ENCODE assay signal across 11 cellular contexts in genomic region chr6:36997811-36998722, GRCh38. TPM values are rescaled to one million over a fixed set of nuclear protein-coding genes. Genes with fewer than 3 reads are reported as not detected.
DNase-seq lines count a peak whose midpoint lies in the region; ATAC-seq and TF ChIP-seq lines count a peak whose summit lies in the region.
"Had no signal": no experiment of that assay in that cellular context is flagged by ENCODE, and none has a peak within 500 bp of the region (broad histone marks: within the 10 kb centered on the region; RNA-seq: fewer than 3 reads in every experiment).

No MANE protein-coding gene starts in this region.

- 28% methylated on average over 17 of the region's 18 CpGs for WGBS in mammary epithelial cell (ENCODE audit: low coverage, missing lambda C conversion rate)

- H3K27me3 ChIP-seq in mammary epithelial cell (ENCODE audit: insufficient read depth, low read length), result no peaks in the 10 kb centered on the region
- no peaks in the 10 kb centered on the region for H3K27me3 ChIP-seq in vagina

- no peak overlapping the region for H3K27ac ChIP-seq in mammary epithelial cell (ENCODE audit: insufficient read depth, low read depth, low read length)
- peak overlapping the region; percentile 14 for H3K27ac ChIP-seq in vagina

- CTCF ChIA-PET in MCF 10A (lab: Yijun Ruan, JAX), result no interaction called here
- CTCF ChIA-PET in mammary epithelial cell (lab: Charles Lee; ENCODE audit: low non-redundant PET), result no interaction called here

- TF ChIP-seq POLR2A in vagina (IDR thresholded peaks at IDR 0.05), result no peak

- H3K4me3 Mint-ChIP-seq in MCF 10A (ENCODE audit: unreplicated experiment), result no peak overlapping the region
- H3K4me3 Mint-ChIP-seq: activated naive CD8-positive, alpha-beta T cell treated with anti-CD3 and anti-CD28 coated beads, Interleukin-2, amount 50 U/mL, for 24 hours had no signal

- POLR2A ChIA-PET in MCF 10A (lab: Yijun Ruan, JAX), result interaction anchor here (0.7 to 1.1 kb wide), 2 partner anchors 84 to 239 kb away, joined by 3 read pairs; no protein-coding TSS in a partner anchor

- no peaks in the 10 kb centered on the region for H3K36me3 ChIP-seq in mammary epithelial cell (ENCODE audit: insufficient read depth, low read length)
- no peaks in the 10 kb centered on the region for H3K36me3 ChIP-seq in vagina

- DNase-seq in MCF 10A (ENCODE audit: unreplicated experiment) (peak; percentile 49), mammary epithelial cell (no peak), left ventricle myocardium superior (peak; percentile 79), omental fat pad (ENCODE audit: low spot score) (no peak), vagina (ENCODE audit: extremely low spot score in 2 of 2) (no peak), foreskin melanocyte (no peak), NOMO-1 (lab: John Stamatoyannopoulos, UW; ENCODE audit: unreplicated experiment in 2 of 2) (no peak)
- DNase-seq: activated naive CD8-positive, alpha-beta T cell treated with anti-CD3 and anti-CD28 coated beads, Interleukin-2, amount 50 U/mL, for 24 hours had no signal

- H3K9me3 ChIP-seq in mammary epithelial cell (replicated peaks; ENCODE audit: insufficient read depth, low read length) (no peaks in the 10 kb centered on the region), vagina (no peaks in the 10 kb centered on the region)

- in situ Hi-C loops in mammary epithelial cell (cut with MboI; ENCODE audit: low sequenced_read_pairs in 2 of 2), result no loop called here

- H3K9ac ChIP-seq in mammary epithelial cell (ENCODE audit: insufficient read depth, low read length), result no peak overlapping the region

- TF ChIP-seq CTCF in MCF 10A (IDR thresholded peaks at IDR 0.05; ENCODE audit: unreplicated experiment), result no peak
- TF ChIP-seq CTCF in mammary epithelial cell (conservative IDR thresholded peaks at IDR 0.05 in 1 of 2, IDR thresholded peaks at IDR 0.05 in 1 of 2; ENCODE audit: extremely low read depth in 1 of 2, insufficient read depth in 1 of 2, low read depth in 1 of 2, low read length in 2 of 2), result no peak
- no peak for TF ChIP-seq CTCF in omental fat pad (IDR thresholded peaks at IDR 0.05)
- no peak for TF ChIP-seq CTCF in vagina (IDR thresholded peaks at IDR 0.05)

- H3K79me2 ChIP-seq in mammary epithelial cell (ENCODE audit: insufficient read depth, low read length), result no peaks in the 10 kb centered on the region

- H4K20me1 ChIP-seq in mammary epithelial cell (ENCODE audit: insufficient read depth, low read length), result no peaks in the 10 kb centered on the region

- H3K4me2 ChIP-seq in mammary epithelial cell (ENCODE audit: insufficient read depth, low read depth, low read length), result no peak overlapping the region

- H3K9me3 Mint-ChIP-seq in MCF 10A (ENCODE audit: unreplicated experiment), result no peaks in the 10 kb centered on the region
- H3K9me3 Mint-ChIP-seq: activated naive CD8-positive, alpha-beta T cell treated with anti-CD3 and anti-CD28 coated beads, Interleukin-2, amount 50 U/mL, for 24 hours had no signal

- H3K27me3 Mint-ChIP-seq in MCF 10A (ENCODE audit: insufficient read depth, unreplicated experiment), result peaks cover 30% of the 10 kb centered on the region

- dilution Hi-C loops in mammary epithelial cell (cut with HindIII; ENCODE audit: low sequenced_read_pairs), result no loop called here

- no peak overlapping the region for H2AFZ ChIP-seq in mammary epithelial cell (ENCODE audit: low read depth, low read length)

- no peaks in the 10 kb centered on the region for H3K4me1 ChIP-seq in mammary epithelial cell (ENCODE audit: insufficient read depth, low read length)
- H3K4me1 ChIP-seq in vagina, result no peaks in the 10 kb centered on the region

- no peak overlapping the region for H3K4me3 ChIP-seq in mammary epithelial cell (replicated peaks in 1 of 3; ENCODE audit: insufficient read depth in 1 of 3, low read depth in 2 of 3, low read length in 3 of 3)
- no peak overlapping the region for H3K4me3 ChIP-seq in vagina

- ATAC-seq in left ventricle myocardium superior, result peak; percentile 87
- ATAC-seq in omental fat pad (ENCODE audit: low FRiP score), result peak; percentile 15
- no peak for ATAC-seq in GM21576 (IDR thresholded peaks at IDR 0.05; ENCODE audit: unreplicated experiment)
- ATAC-seq: activated naive CD8-positive, alpha-beta T cell treated with anti-CD3 and anti-CD28 coated beads, Interleukin-2, amount 50 U/mL, for 24 hours had no signal

- no peak overlapping the region for H3K27ac Mint-ChIP-seq in MCF 10A (ENCODE audit: low read depth, unreplicated experiment)
- H3K27ac Mint-ChIP-seq: activated naive CD8-positive, alpha-beta T cell treated with anti-CD3 and anti-CD28 coated beads, Interleukin-2, amount 50 U/mL, for 24 hours had no signal

- peaks cover 11% of the 10 kb centered on the region for H3K4me1 Mint-ChIP-seq in MCF 10A (ENCODE audit: insufficient read depth, unreplicated experiment)
- H3K4me1 Mint-ChIP-seq: activated naive CD8-positive, alpha-beta T cell treated with anti-CD3 and anti-CD28 coated beads, Interleukin-2, amount 50 U/mL, for 24 hours had no signal

- intact Hi-C loops in MCF 10A (cut with micrococcal nuclease), result no loop called here
- intact Hi-C loops in mammary epithelial cell (cut with micrococcal nuclease), result no loop called here
- intact Hi-C loops in left ventricle myocardium superior (cut with micrococcal nuclease), result no loop called here
- intact Hi-C loops in vagina (cut with DNase I), result no loop called here

- BruUV-seq in MCF 10A (replicated peaks; lab: Mats Ljungman, UMichigan), result no TSS peak
- BruUV-seq in mammary epithelial cell (replicated peaks; lab: Mats Ljungman, UMichigan), result no TSS peak

- no peaks in the 10 kb centered on the region for H3K36me3 Mint-ChIP-seq in MCF 10A (ENCODE audit: insufficient read depth, unreplicated experiment)

RNA-seq across cellular contexts. Expression of gene FGD2, which starts 7.4 kb away (rescaled TPM):
- total RNA-seq in MCF 10A (2022), result not detected in 2 replicates
- not detected for total RNA-seq in mammary epithelial cell
- not detected for polyA plus RNA-seq in mammary epithelial cell
- not detected for polyA minus RNA-seq in mammary epithelial cell
- total RNA-seq in left ventricle myocardium superior, result 8.0 TPM
- 10 to 100 TPM; 20.0 to 83.6 (median 63.0) TPM for total RNA-seq in omental fat pad
- 20.4 TPM for total RNA-seq in vagina
- total RNA-seq: M059J had no signal
- polyA plus RNA-seq: AG04450 had no signal

RNA-seq across cellular contexts. Expression of gene MTCH1, which starts 12.1 kb away (rescaled TPM):
- total RNA-seq in MCF 10A (2022) (74.9 and 78.2 TPM in 2 replicates), mammary epithelial cell (100 to 1,000 TPM; 102 to 110 TPM), left ventricle myocardium superior (216 TPM), omental fat pad (100 to 1,000 TPM; 227 to 251 (median 239) TPM), vagina (233 TPM)
- 91.9 TPM for polyA plus RNA-seq in mammary epithelial cell
- polyA minus RNA-seq in mammary epithelial cell, result 122 TPM

RNA-seq across cellular contexts. Expression of gene PI16, which starts 43.5 kb away (rescaled TPM):
- total RNA-seq in MCF 10A (2022), result not detected in 2 replicates
- not detected for total RNA-seq in mammary epithelial cell
- polyA plus RNA-seq in mammary epithelial cell, result not detected
- polyA minus RNA-seq in mammary epithelial cell, result not detected
- 4.1 TPM for total RNA-seq in left ventricle myocardium superior
- 10 to 100 TPM in 2 of 4 donors, 1 to 10 TPM in 2; 1.3 to 41.9 (median 8.9) TPM for total RNA-seq in omental fat pad
- total RNA-seq in vagina, result 88.6 TPM
- total RNA-seq: M059J had no signal

Comparison
In these comparisons a context has a peak if more than half of its experiments do, and no peak if none do; other contexts are left out.
1. DNase-seq: peak in MCF 10A (single experiment) and left ventricle myocardium superior (single experiment); none in mammary epithelial cell (single experiment), omental fat pad (single experiment), vagina (0 of 2), foreskin melanocyte (single experiment) and NOMO-1 (0 of 2).